ENCODE assay signal across 1 cellular context in the genomic region with DNA sequence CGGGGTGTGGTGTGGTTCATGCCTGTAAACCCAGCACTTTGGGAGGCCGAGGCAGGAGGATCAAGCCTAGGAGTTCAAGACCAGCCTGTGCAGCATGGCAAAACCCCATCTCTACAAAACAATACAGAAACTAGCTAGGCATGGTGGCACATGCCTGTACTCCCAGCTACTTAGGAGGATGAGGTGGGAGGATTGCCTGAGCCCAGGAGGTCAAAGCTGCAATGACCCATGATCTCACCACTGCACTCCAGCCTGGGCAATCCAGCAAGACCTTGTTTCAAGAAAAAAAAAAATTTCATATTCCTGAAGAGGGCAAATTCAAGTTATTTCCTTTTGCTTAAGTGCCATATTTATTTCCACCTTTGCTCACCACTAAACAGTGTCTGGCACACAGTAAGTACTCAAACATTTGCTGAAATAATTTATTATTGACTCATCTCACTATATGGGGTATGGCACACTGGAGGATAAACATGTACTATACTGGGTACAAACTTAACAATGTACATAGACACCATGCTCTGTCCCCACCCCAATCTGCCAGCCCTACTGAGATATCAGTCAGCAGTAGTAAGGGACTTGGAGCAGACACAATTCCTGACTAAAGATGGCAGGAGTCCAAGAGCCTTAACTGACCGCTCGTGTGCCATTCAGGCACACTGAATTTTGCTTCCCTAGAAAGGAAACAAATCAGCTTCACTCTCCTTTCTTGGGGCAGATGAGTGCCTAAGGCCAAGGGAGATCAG.
TF ChIP-seq lines count a peak whose summit lies in the region.

No MANE protein-coding gene starts in this region.

TF ChIP-seq in SK-N-SH, 30 proteins besides CTCF, POLR2A, EP300 and RAD21:
- TF ChIP-seq JUND (IDR thresholded peaks at IDR 0.05) (peak; percentile 28; the same call in 1 of the 2 replicates), TCF12 (IDR thresholded peaks at IDR 0.05) (peak; percentile 32; the same call in 1 of the 2 replicates), EZH2phosphoT487 (IDR thresholded peaks at IDR 0.05; ENCODE audit: borderline replicate concordance, low read depth) (no peak), TEAD4 (IDR thresholded peaks at IDR 0.05; ENCODE audit: borderline replicate concordance, insufficient read depth) (no peak), GABPA (IDR thresholded peaks at IDR 0.05; ENCODE audit: low read depth) (no peak), GATA2 (CRISPR knock-in tag; IDR thresholded peaks at IDR 0.05) (0 out of 2 replicates have a peak, but pooled peaks have one; percentile 18), FOSL2 (IDR thresholded peaks at IDR 0.05; ENCODE audit: borderline replicate concordance, low read depth) (peak; percentile 52; the same call in 1 of the 2 replicates), MXI1 (IDR thresholded peaks at IDR 0.05; ENCODE audit: low read depth, low read length) (0 out of 2 replicates have a peak, but pooled peaks have one; percentile 41), NFIC (IDR thresholded peaks at IDR 0.05; ENCODE audit: borderline replicate concordance) (peak; percentile 67), YY1 (IDR thresholded peaks at IDR 0.05; ENCODE audit: low read depth) (no peak), MEF2A (IDR thresholded peaks at IDR 0.05; ENCODE audit: borderline replicate concordance, low read depth) (no peak), RFX5 (IDR thresholded peaks at IDR 0.05; ENCODE audit: low read length) (no peak)
- TF ChIP-seq, protein P1, sequence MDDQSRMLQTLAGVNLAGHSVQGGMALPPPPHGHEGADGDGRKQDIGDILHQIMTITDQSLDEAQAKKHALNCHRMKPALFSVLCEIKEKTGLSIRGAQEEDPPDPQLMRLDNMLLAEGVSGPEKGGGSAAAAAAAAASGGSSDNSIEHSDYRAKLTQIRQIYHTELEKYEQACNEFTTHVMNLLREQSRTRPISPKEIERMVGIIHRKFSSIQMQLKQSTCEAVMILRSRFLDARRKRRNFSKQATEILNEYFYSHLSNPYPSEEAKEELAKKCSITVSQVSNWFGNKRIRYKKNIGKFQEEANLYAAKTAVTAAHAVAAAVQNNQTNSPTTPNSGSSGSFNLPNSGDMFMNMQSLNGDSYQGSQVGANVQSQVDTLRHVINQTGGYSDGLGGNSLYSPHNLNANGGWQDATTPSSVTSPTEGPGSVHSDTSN (IDR thresholded peaks at IDR 0.05), result no peak; the same call in 1 of the 2 replicates
- TF ChIP-seq, protein P2, sequence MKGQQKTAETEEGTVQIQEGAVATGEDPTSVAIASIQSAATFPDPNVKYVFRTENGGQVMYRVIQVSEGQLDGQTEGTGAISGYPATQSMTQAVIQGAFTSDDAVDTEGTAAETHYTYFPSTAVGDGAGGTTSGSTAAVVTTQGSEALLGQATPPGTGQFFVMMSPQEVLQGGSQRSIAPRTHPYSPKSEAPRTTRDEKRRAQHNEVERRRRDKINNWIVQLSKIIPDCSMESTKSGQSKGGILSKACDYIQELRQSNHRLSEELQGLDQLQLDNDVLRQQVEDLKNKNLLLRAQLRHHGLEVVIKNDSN (IDR thresholded peaks at IDR 0.05; ENCODE audit: borderline replicate concordance, low read depth), result no peak
- TF ChIP-seq, protein P3, sequence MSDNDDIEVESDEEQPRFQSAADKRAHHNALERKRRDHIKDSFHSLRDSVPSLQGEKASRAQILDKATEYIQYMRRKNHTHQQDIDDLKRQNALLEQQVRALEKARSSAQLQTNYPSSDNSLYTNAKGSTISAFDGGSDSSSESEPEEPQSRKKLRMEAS (IDR thresholded peaks at IDR 0.05; ENCODE audit: low read depth), result peak; percentile 36; the same call in 1 of the 2 replicates
